ENCODE assay signal across 26 cellular contexts in the genomic region with DNA sequence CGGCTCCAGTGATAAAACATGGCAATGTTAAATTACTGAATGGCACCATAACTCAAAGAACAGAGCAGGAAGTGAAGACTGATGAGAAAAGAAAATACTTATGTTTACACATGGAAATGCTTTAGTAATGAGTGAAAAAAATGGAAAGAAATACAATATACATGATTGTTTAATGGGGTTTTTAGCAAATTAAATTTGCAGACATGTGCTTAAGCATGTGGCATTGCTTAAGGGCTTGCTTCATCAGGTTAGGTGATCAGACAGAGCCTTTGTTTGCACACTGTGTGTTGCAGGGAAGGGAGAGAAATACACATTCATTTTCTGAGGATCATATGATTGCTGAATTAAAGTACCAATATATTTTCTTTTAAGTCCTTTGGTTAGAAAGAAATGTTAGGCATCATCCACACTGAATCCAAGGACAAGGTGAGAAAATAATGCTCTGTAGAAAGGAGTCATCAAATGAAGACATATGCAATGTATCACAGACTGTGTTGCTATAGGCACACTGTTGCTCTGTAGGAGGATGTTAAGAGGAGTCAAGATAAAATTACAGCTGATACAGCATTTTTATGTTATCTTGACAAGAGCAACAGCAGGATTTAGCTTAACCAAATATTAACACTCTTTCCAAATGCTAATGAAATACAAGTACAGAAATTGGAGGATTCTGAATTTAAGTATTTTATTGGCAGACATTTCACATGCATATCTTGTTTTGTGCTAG. TPM values are rescaled to one million over a fixed set of nuclear protein-coding genes. Genes with fewer than 3 reads are reported as not detected.
DNase-seq lines count a peak whose midpoint lies in the region; ATAC-seq and TF ChIP-seq lines count a peak whose summit lies in the region.
"Had no signal": no experiment of that assay in that cellular context is flagged by ENCODE, and none has a peak within 500 bp of the region (broad histone marks: within the 10 kb centered on the region; RNA-seq: fewer than 3 reads in every experiment).

No MANE protein-coding gene starts in this region.

- no peak overlapping the region for H2BK120ac ChIP-seq in IMR-90 (ENCODE audit: low read depth, low read length)
- no peak overlapping the region for H2BK120ac ChIP-seq in mesenchymal stem cell (ENCODE audit: low read depth, low read length)

- H4K5ac ChIP-seq in IMR-90 (ENCODE audit: low read depth, low read length): no peak overlapping the region

- H3K18ac ChIP-seq in IMR-90 (ENCODE audit: low read depth, low read length) (no peak overlapping the region), mesenchymal stem cell (ENCODE audit: low read depth in 1 of 2, low read length in 2 of 2) (no peak overlapping the region)

- in situ Hi-C loops in IMR-90 (cut with MboI; ENCODE audit: low sequenced_read_pairs): no loop called here

- H4K20me1 ChIP-seq in IMR-90 (ENCODE audit: insufficient read depth, low read length): no peaks in the 10 kb centered on the region

- DNase-seq in DMS153 (lab: John Stamatoyannopoulos, UW): peak; percentile 38
- no peak for DNase-seq in DMS153 treated with DMSO at 0.1 percent for 48 hours (lab: John Stamatoyannopoulos, UW; ENCODE audit: unreplicated experiment)
- DNase-seq in IMR-90: no peak
- DNase-seq in NCI-H774 (lab: John Stamatoyannopoulos, UW): peak; percentile 21
- DNase-seq in left colon: no peak
- no peak for DNase-seq in islet precursor cell
- DNase-seq in mesenchymal stem cell: no peak
- DNase-seq: 8988T; DMS53; HCEC 1CT; Karpas-422; NCI-H1092 treated with DMSO at 0.1 percent for 48 hours; NCI-H1436; NCI-H187; NCI-H2081 treated with DMSO at 0.1 percent for 48 hours; NCI-H446; NCI-H748 treated with DMSO at 0.1 percent for 48 hours; NK-92 treated with Interleukin-12 subunit alpha and Interleukin-12 subunit beta, amount 100 ng/mL, for 24 hours; PC-9; SJCRH30; T-cell had no signal

- WGBS in IMR-90 (ENCODE audit: extremely low coverage in 2 of 2, insufficient read length in 1 of 2), 2 experiments: no CpG with 5 or more reads among the region's 1 CpG
- WGBS in mesenchymal stem cell: no CpG with 5 or more reads among the region's 1 CpG

- no peak for TF ChIP-seq POLR2A in IMR-90 (IDR thresholded peaks at IDR 0.05; ENCODE audit: low read depth, low read length)

- H3K4me2 ChIP-seq in IMR-90 (ENCODE audit: low read depth, low read length) (no peak overlapping the region), mesenchymal stem cell (ENCODE audit: low read length, poor library complexity, severe bottlenecking) (no peak overlapping the region)
- H3K4me2 ChIP-seq: GM23338, PC-9 had no signal

- intact Hi-C loops in IMR-90 (cut with micrococcal nuclease) (no loop called here), left colon (cut with DNase I, micrococcal nuclease) (no loop called here)

- no peak overlapping the region for H2BK20ac ChIP-seq in IMR-90 (ENCODE audit: low read depth, low read length)

- H3K9ac ChIP-seq in IMR-90 (ENCODE audit: low read depth, low read length) (no peak overlapping the region), mesenchymal stem cell (ENCODE audit: low read length) (no peak overlapping the region)

- ATAC-seq in IMR-90 (ENCODE audit: low read depth) (no peak), left colon (peak; percentile 37), GM19023 (IDR thresholded peaks at IDR 0.05; ENCODE audit: unreplicated experiment) (no peak)
- ATAC-seq: GM23338, Right ventricle myocardium inferior, T-cell had no signal

- POLR2A ChIA-PET in IMR-90 (lab: Charles Lee; ENCODE audit: unreplicated experiment): no interaction called here

- no peak overlapping the region for H2BK12ac ChIP-seq in mesenchymal stem cell (ENCODE audit: low read length in 2 of 2)

- no peaks in the 10 kb centered on the region for H3K79me1 ChIP-seq in IMR-90 (ENCODE audit: low read depth in 1 of 2, low read length in 2 of 2)
- no peaks in the 10 kb centered on the region for H3K79me1 ChIP-seq in mesenchymal stem cell (replicated peaks; ENCODE audit: low read length, poor library complexity, severe bottlenecking)

- H3K23ac ChIP-seq in IMR-90 (ENCODE audit: low read depth, low read length) (no peak overlapping the region), mesenchymal stem cell (ENCODE audit: low read length in 2 of 2) (no peak overlapping the region)

- no TSS peak for BruUV-seq in IMR-90 (replicated peaks; lab: Mats Ljungman, UMichigan)

- TF ChIP-seq CTCF in IMR-90 (conservative IDR thresholded peaks at IDR 0.05; ENCODE audit: low read depth, low read length): no peak

- H2AK9ac ChIP-seq in IMR-90 (replicated peaks; ENCODE audit: low read depth, low read length, poor library complexity): no peak overlapping the region

- H3K27me3 ChIP-seq in IMR-90 (ENCODE audit: control insufficient read depth, insufficient read depth, low read length) (no peaks in the 10 kb centered on the region), mesenchymal stem cell (ENCODE audit: control insufficient read depth in 1 of 2, insufficient read depth in 1 of 2, low read length in 2 of 2) (no peaks in the 10 kb centered on the region)
- H3K27me3 ChIP-seq: SJCRH30 had no signal

- H4K91ac ChIP-seq in IMR-90 (ENCODE audit: insufficient read depth, low read depth, low read length) (no peak overlapping the region), mesenchymal stem cell (ENCODE audit: low read length) (no peak overlapping the region)

- no peak overlapping the region for H2AFZ ChIP-seq in IMR-90 (replicated peaks; ENCODE audit: low read length, poor library complexity)
- no peak overlapping the region for H2AFZ ChIP-seq in mesenchymal stem cell (ENCODE audit: low read depth, low read length)
- H2AFZ ChIP-seq: GM23338, PC-9 had no signal

- H3K14ac ChIP-seq in IMR-90 (replicated peaks; ENCODE audit: low read depth, low read length) (no peak overlapping the region), mesenchymal stem cell (ENCODE audit: low read length in 2 of 2) (no peak overlapping the region)

- H2AK5ac ChIP-seq in IMR-90 (ENCODE audit: low read depth, low read length) (no peak overlapping the region), mesenchymal stem cell (ENCODE audit: low read length, severe bottlenecking) (no peak overlapping the region)

- no peak overlapping the region for H3K4ac ChIP-seq in IMR-90 (ENCODE audit: low read depth, low read length)
- H3K4ac ChIP-seq in mesenchymal stem cell (ENCODE audit: low read depth in 1 of 2, low read length in 2 of 2): no peak overlapping the region

- dilution Hi-C loops in IMR-90 (cut with HindIII; ENCODE audit: low sequenced_read_pairs, unreplicated experiment): no loop called here

- CTCF ChIA-PET in IMR-90 (lab: Yijun Ruan, JAX): no interaction called here

- no peak overlapping the region for H3K56ac ChIP-seq in IMR-90 (ENCODE audit: extremely low read depth, insufficient read depth, low read length)

- no peak for TF ChIP-seq RAD21 in IMR-90 (IDR thresholded peaks at IDR 0.05; ENCODE audit: low read length)

- no peaks in the 10 kb centered on the region for H3K36me3 ChIP-seq in IMR-90 (ENCODE audit: control insufficient read depth, insufficient read depth, low read length)
- H3K36me3 ChIP-seq in mesenchymal stem cell (ENCODE audit: control insufficient read depth in 1 of 2, insufficient read depth in 2 of 2, low read depth in 1 of 2, low read length in 2 of 2): no peaks in the 10 kb centered on the region
- H3K36me3 ChIP-seq: SJCRH30 had no signal

- H3K9me3 ChIP-seq in IMR-90 (ENCODE audit: control insufficient read depth, insufficient read depth, low read length): no peaks in the 10 kb centered on the region
- no peaks in the 10 kb centered on the region for H3K9me3 ChIP-seq in mesenchymal stem cell (ENCODE audit: control insufficient read depth, low read length)
- H3K9me3 ChIP-seq: SJCRH30 had no signal

- H3K4me3 ChIP-seq in IMR-90 (ENCODE audit: insufficient read depth, low read depth, low read length) (no peak overlapping the region), mesenchymal stem cell (ENCODE audit: insufficient read depth in 1 of 2, low read depth in 1 of 2, low read length in 2 of 2) (no peak overlapping the region)
- H3K4me3 ChIP-seq: GM23338, PC-9, SJCRH30 had no signal

- no peaks in the 10 kb centered on the region for H3K9me1 ChIP-seq in IMR-90 (ENCODE audit: insufficient read depth, low read length)

- H3K4me1 ChIP-seq in IMR-90 (ENCODE audit: control insufficient read depth, insufficient read depth, low read length) (no peaks in the 10 kb centered on the region), mesenchymal stem cell (ENCODE audit: control insufficient read depth, insufficient read depth, low read depth, low read length) (no peaks in the 10 kb centered on the region)
- H3K4me1 ChIP-seq: SJCRH30 had no signal

- no peak overlapping the region for H2BK5ac ChIP-seq in IMR-90 (ENCODE audit: low read depth, low read length, poor library complexity, severe bottlenecking)
- H2BK5ac ChIP-seq in mesenchymal stem cell (ENCODE audit: low read depth, low read length, poor library complexity, severe bottlenecking): no peak overlapping the region

- H4K8ac ChIP-seq in IMR-90 (ENCODE audit: low read depth in 2 of 2, low read length in 2 of 2) (no peak overlapping the region), mesenchymal stem cell (ENCODE audit: low read length) (no peak overlapping the region)

- H3K27ac ChIP-seq in IMR-90 (ENCODE audit: insufficient read depth, low read length) (no peak overlapping the region), mesenchymal stem cell (ENCODE audit: low read length, poor library complexity, severe bottlenecking) (no peak overlapping the region)
- H3K27ac ChIP-seq: PC-9, SJCRH30 had no signal

- H2BK15ac ChIP-seq in IMR-90 (ENCODE audit: low read depth, low read length): no peak overlapping the region
- H2BK15ac ChIP-seq in mesenchymal stem cell (ENCODE audit: low read depth, poor library complexity, severe bottlenecking): no peak overlapping the region

TF ChIP-seq in IMR-90, 13 proteins besides CTCF, POLR2A, EP300 and RAD21:
- TF ChIP-seq FOS (IDR thresholded peaks at IDR 0.05; ENCODE audit: low read depth, low read length) (no peak), MAFK (IDR thresholded peaks at IDR 0.05; ENCODE audit: low read depth, low read length) (peak; percentile 96)
TF ChIP-seq in IMR-90: peak in this region for 1.

RNA-seq across cellular contexts. Expression of a gene that starts 23.4 kb away (rescaled TPM):
- 2.5 and 2.8 TPM in 2 replicates for total RNA-seq in IMR-90 (2012; rRNA removed)
- polyA plus RNA-seq in IMR-90 (2012; rRNA removed): 1.2 and 1.4 TPM in 2 replicates
- polyA plus RNA-seq in IMR-90 (2012; cell fraction: cytosol; rRNA removed): 0.36 TPM in 2 replicates
- polyA plus RNA-seq in IMR-90 (2012; cell fraction: nucleus; rRNA removed; ENCODE audit: low replicate concordance): 0.82 and 6.0 TPM in 2 replicates
- total RNA-seq in left colon: 1 to 10 TPM; 1.1 to 2.8 TPM
- 0.57 TPM for polyA plus RNA-seq in mesenchymal stem cell (2013, experiment 1 of 2)
- polyA plus RNA-seq in mesenchymal stem cell (2013, experiment 2 of 2): 0.58 TPM
- total RNA-seq: Daoy, G401, PC-9, SJCRH30 had no signal
- polyA plus RNA-seq: GM23338 had no signal

Comparison
In these comparisons a context has a peak if more than half of its experiments do, and no peak if none do; other contexts are left out.
1. DNase-seq: peak in DMS153 (single experiment) and NCI-H774 (single experiment); none in DMS153 treated with DMSO at 0.1 percent for 48 hours (single experiment), IMR-90 (single experiment), left colon (0 of 2), islet precursor cell (single experiment) and mesenchymal stem cell (single experiment).